In the genomic region with DNA sequence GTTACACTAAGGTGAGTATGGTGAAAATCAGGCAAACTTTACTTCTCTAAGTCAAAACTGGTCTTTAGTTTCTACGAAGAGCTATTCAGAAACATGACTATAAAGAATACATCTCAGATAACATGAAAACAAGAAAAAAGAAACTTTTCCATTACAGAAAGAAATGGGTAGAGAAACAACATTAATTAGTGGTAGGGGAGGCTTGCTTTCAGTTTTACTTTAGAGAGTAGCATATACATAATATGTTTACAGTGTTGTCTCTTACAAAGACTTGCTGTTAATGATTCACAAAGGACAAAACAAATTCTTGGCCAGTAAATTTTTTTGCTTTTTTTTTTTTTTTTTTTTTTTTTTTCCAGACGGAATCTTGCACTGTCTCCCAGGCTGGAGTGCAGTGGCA, we compare ENCODE assay signal across 11 cellular contexts. TPM values are rescaled to one million over a fixed set of nuclear protein-coding genes. Genes with fewer than 3 reads are reported as not detected.
A peak's percentile ranks its signal among the peaks of the same experiment; 100 is the strongest.
DNase-seq lines count a peak whose midpoint lies in the region; ATAC-seq and TF ChIP-seq lines count a peak whose summit lies in the region.
"Had no signal": no experiment of that assay in that cellular context is flagged by ENCODE, and none has a peak within 500 bp of the region (broad histone marks: within the 10 kb centered on the region; RNA-seq: fewer than 3 reads in every experiment).

No MANE protein-coding gene starts in this region.

- peak; percentile 55 to 56 for ATAC-seq in activated T-cell treated with anti-CD3 and anti-CD28 coated beads, Interleukin-2, amount 50 U/mL, for 72 hours (replicated peaks in 1 of 2)
- no peak for ATAC-seq in effector memory CD8-positive, alpha-beta T cell (replicated peaks)
- ATAC-seq in stimulated activated memory B cell treated with anti-CD40 and anti-IgM and Interleukin-4, amounts not matched to agents 10 μg/mL and 1 μg/mL and 100 μg/mL, for 72 hours: no peak
- ATAC-seq in GM18909 (IDR thresholded peaks at IDR 0.05; ENCODE audit: poor library complexity, unreplicated experiment): no peak
- ATAC-seq in GM18498 (IDR thresholded peaks at IDR 0.05; ENCODE audit: unreplicated experiment): no peak

- no TSS peak for BruUV-seq in PC-9 (replicated peaks; lab: Mats Ljungman, UMichigan)

- H3K9me3 Mint-ChIP-seq in activated T-cell treated with anti-CD3 and anti-CD28 coated beads, Interleukin-2, amount 50 U/mL, for 72 hours: no peaks in the 10 kb centered on the region
- H3K9me3 Mint-ChIP-seq in effector memory CD8-positive, alpha-beta T cell: no peaks in the 10 kb centered on the region
- H3K9me3 Mint-ChIP-seq in stimulated activated memory B cell treated with anti-CD40 and anti-IgM and Interleukin-4, amounts not matched to agents 10 μg/mL and 1 μg/mL and 100 μg/mL, for 72 hours: no peaks in the 10 kb centered on the region

- H4K20me1 ChIP-seq in PC-9 (ENCODE audit: insufficient read depth): 0 out of 2 replicates have a peak, but pooled peaks cover 5% of the 10 kb centered on the region

- H3K4me3 ChIP-seq in PC-9: no peak overlapping the region

- peaks cover 17% of the 10 kb centered on the region for H3K36me3 ChIP-seq in PC-9 (ENCODE audit: low read depth)

- no peak for TF ChIP-seq CTCF in PC-9 (conservative IDR thresholded peaks at IDR 0.05)

- CTCF ChIA-PET in PC-9 (lab: Charles Lee): interaction anchor here (0.6 kb wide), 1 partner anchor 417 kb away, joined by 4 read pairs; no protein-coding TSS in a partner anchor

- intact Hi-C loops in PC-9 (cut with micrococcal nuclease; ENCODE audit: unreplicated experiment): no loop called here

- H3K79me2 ChIP-seq in PC-9 (ENCODE audit: low read depth): no peaks in the 10 kb centered on the region

- peak overlapping the region in 1 of 2 donors; percentile 78 for H3K4me3 Mint-ChIP-seq in activated T-cell treated with anti-CD3 and anti-CD28 coated beads, Interleukin-2, amount 50 U/mL, for 72 hours
- H3K4me3 Mint-ChIP-seq in effector memory CD8-positive, alpha-beta T cell: no peak overlapping the region
- no peak overlapping the region for H3K4me3 Mint-ChIP-seq in stimulated activated memory B cell treated with anti-CD40 and anti-IgM and Interleukin-4, amounts not matched to agents 10 μg/mL and 1 μg/mL and 100 μg/mL, for 72 hours

- DNase-seq in activated T-cell treated with anti-CD3 and anti-CD28 coated beads, Interleukin-2, amount 50 U/mL, for 72 hours: no peak
- no peak for DNase-seq in activated T-cell treated with anti-CD3 and anti-CD28 coated beads, Interleukin-2, amount 50 U/mL, for 1 hour
- DNase-seq in PC-9: no peak
- DNase-seq in effector memory CD8-positive, alpha-beta T cell: no peak
- DNase-seq in NCI-H446 (lab: John Stamatoyannopoulos, UW): no peak
- DNase-seq: activated CD4-positive, alpha-beta T cell treated with anti-CD3 and anti-CD28 coated beads for 4 hours; amniotic stem cell; NCI-H2107 had no signal

- H3K4me1 ChIP-seq in PC-9 (replicated peaks; ENCODE audit: insufficient read depth): no peaks in the 10 kb centered on the region

- H3K27me3 ChIP-seq in PC-9 (ENCODE audit: insufficient read depth, low read depth): no peaks in the 10 kb centered on the region

- no peaks in the 10 kb centered on the region for H3K9me2 ChIP-seq in PC-9 (ENCODE audit: insufficient read depth)

- no peaks in the 10 kb centered on the region for H3K9me3 ChIP-seq in PC-9 (ENCODE audit: insufficient read depth, low read depth)

- no peak overlapping the region for H3K4me2 ChIP-seq in PC-9

- H3F3A ChIP-seq in PC-9 (ENCODE audit: insufficient read depth, low read depth): peaks cover 64% of the 10 kb centered on the region

- H3K27ac ChIP-seq in PC-9: peak overlapping the region; percentile 39

- H2AFZ ChIP-seq in PC-9: no peak overlapping the region

- POLR2A ChIA-PET in PC-9 (lab: Charles Lee; ENCODE audit: unreplicated experiment): no interaction called here

- peak overlapping the region; percentile 96 for H3K27ac Mint-ChIP-seq in activated T-cell treated with anti-CD3 and anti-CD28 coated beads, Interleukin-2, amount 50 U/mL, for 72 hours
- H3K27ac Mint-ChIP-seq in effector memory CD8-positive, alpha-beta T cell: peak overlapping the region; percentile 87 to 93
- H3K27ac Mint-ChIP-seq in stimulated activated memory B cell treated with anti-CD40 and anti-IgM and Interleukin-4, amounts not matched to agents 10 μg/mL and 1 μg/mL and 100 μg/mL, for 72 hours: peak overlapping the region; percentile 50

- H3K4me1 Mint-ChIP-seq in activated T-cell treated with anti-CD3 and anti-CD28 coated beads, Interleukin-2, amount 50 U/mL, for 72 hours (ENCODE audit: low read depth): peaks cover 30% of the 10 kb centered on the region
- H3K4me1 Mint-ChIP-seq in effector memory CD8-positive, alpha-beta T cell (ENCODE audit: low read depth in 2 of 2): peaks cover 2 to 17% of the 10 kb centered on the region in 2 donors
- H3K4me1 Mint-ChIP-seq in stimulated activated memory B cell treated with anti-CD40 and anti-IgM and Interleukin-4, amounts not matched to agents 10 μg/mL and 1 μg/mL and 100 μg/mL, for 72 hours: peaks cover 5% of the 10 kb centered on the region

- H3K27me3 Mint-ChIP-seq in activated T-cell treated with anti-CD3 and anti-CD28 coated beads, Interleukin-2, amount 50 U/mL, for 72 hours (ENCODE audit: low read depth): no peaks in the 10 kb centered on the region
- H3K27me3 Mint-ChIP-seq in effector memory CD8-positive, alpha-beta T cell: no peaks in the 10 kb centered on the region
- H3K27me3 Mint-ChIP-seq in stimulated activated memory B cell treated with anti-CD40 and anti-IgM and Interleukin-4, amounts not matched to agents 10 μg/mL and 1 μg/mL and 100 μg/mL, for 72 hours: no peaks in the 10 kb centered on the region

- H3K36me3 Mint-ChIP-seq in activated T-cell treated with anti-CD3 and anti-CD28 coated beads, Interleukin-2, amount 50 U/mL, for 72 hours (ENCODE audit: insufficient read depth in 2 of 2): peaks cover 4 to 34% of the 10 kb centered on the region in 2 donors
- H3K36me3 Mint-ChIP-seq in effector memory CD8-positive, alpha-beta T cell (ENCODE audit: insufficient read depth): peaks cover 95% of the 10 kb centered on the region
- H3K36me3 Mint-ChIP-seq in stimulated activated memory B cell treated with anti-CD40 and anti-IgM and Interleukin-4, amounts not matched to agents 10 μg/mL and 1 μg/mL and 100 μg/mL, for 72 hours: peaks cover 40% of the 10 kb centered on the region

RNA-seq across cellular contexts. Expression of gene CRLF3, which starts 34.2 kb away (rescaled TPM):
- total RNA-seq in activated T-cell treated with anti-CD3 and anti-CD28 coated beads, Interleukin-2, amount 50 U/mL, for 72 hours: 10 to 100 TPM; 51.7 to 60.7 TPM
- 12.9 and 14.1 TPM in 2 replicates for total RNA-seq in PC-9 (2021)

RNA-seq across cellular contexts. Expression of gene ATAD5, which starts 41.5 kb away (rescaled TPM):
- total RNA-seq in activated T-cell treated with anti-CD3 and anti-CD28 coated beads, Interleukin-2, amount 50 U/mL, for 72 hours: 10 to 100 TPM; 34.4 to 35.7 TPM
- 12.5 and 14.1 TPM in 2 replicates for total RNA-seq in PC-9 (2021)

Comparison
In these comparisons a context has a peak if more than half of its experiments do, and no peak if none do; other contexts are left out.
1. ATAC-seq: peak in activated T-cell treated with anti-CD3 and anti-CD28 coated beads, Interleukin-2, amount 50 U/mL, for 72 hours (2 of 2); none in effector memory CD8-positive, alpha-beta T cell (single experiment), stimulated activated memory B cell treated with anti-CD40 and anti-IgM and Interleukin-4, amounts not matched to agents 10 μg/mL and 1 μg/mL and 100 μg/mL, for 72 hours (single experiment), GM18909 (single experiment) and GM18498 (single experiment).
2. Peak in every context shown above with its lines, with median percentiles within 50 percentile points of each other: H3K27ac Mint-ChIP-seq.